ENCODE assay signal across 25 cellular contexts in genomic region chr7:154373951-154374350, GRCh38.
"Had no signal": no experiment of that assay in that cellular context is flagged by ENCODE, and none has a peak within 500 bp of the region (broad histone marks: within the 10 kb centered on the region; RNA-seq: fewer than 3 reads in every experiment).

No MANE protein-coding gene starts in this region.

- H3K27ac ChIP-seq: neural progenitor cell, ovary, parathyroid adenoma, psoas muscle, right lobe of liver, sigmoid colon, stomach, thoracic aorta, thyroid gland, tibial nerve, upper lobe of left lung, vagina had no signal

- H3K36me3 ChIP-seq: neural progenitor cell, ovary, right lobe of liver, sigmoid colon, stomach, thoracic aorta, thyroid gland, tibial nerve, upper lobe of left lung, vagina had no signal

- H3K4me1 ChIP-seq: psoas muscle, right lobe of liver, sigmoid colon, stomach, thyroid gland, tibial nerve, upper lobe of left lung, vagina had no signal

- H3K9me3 ChIP-seq: ovary, psoas muscle, right lobe of liver, sigmoid colon, stomach, thoracic aorta, thyroid gland, upper lobe of left lung, vagina had no signal

- H3K27me3 ChIP-seq: neural progenitor cell, ovary, right lobe of liver, sigmoid colon, stomach, thyroid gland, tibial nerve, upper lobe of left lung, vagina had no signal

- H3K4me3 ChIP-seq: neural progenitor cell, ovary, psoas muscle, right lobe of liver, sigmoid colon, stomach, thoracic aorta, thyroid gland, tibial nerve, upper lobe of left lung, vagina had no signal

- DNase-seq: naive thymus-derived CD8-positive, alpha-beta T cell; occipital lobe; ovary; posterior cingulate gyrus; psoas muscle; retina; right cardiac atrium; right lobe of liver; sigmoid colon; small intestine; stimulated activated CD4-positive, alpha-beta T cell treated with anti-CD3 and anti-CD28 coated beads, Interleukin-15, amount 100 ng/mL, for 24 hours; stimulated activated CD4-positive, alpha-beta T cell treated with anti-CD3 and anti-CD28 coated beads, Interleukin-2, amount 100 ng/mL, for 24 hours; stimulated activated CD4-positive, alpha-beta T cell treated with anti-CD3 and anti-CD28 coated beads, Interleukin-2, amount 100 ng/mL, for 48 hours; stimulated activated CD4-positive, alpha-beta T cell treated with anti-CD3 and anti-CD28 coated beads, Interleukin-4, amount 100 ng/mL, for 24 hours; stimulated activated naive B cell treated with anti-CD40 and anti-IgM and Interleukin-4, amounts not matched to agents 10 μg/mL and 1 μg/mL and 100 μg/mL, for 72 hours; stimulated activated naive CD4-positive, alpha-beta T cell treated with Interleukin-2 at 50 U/mL for 16 hours; stomach; thyroid gland; trophoblast cell; upper lobe of left lung had no signal
